19 cellular contexts compared by ENCODE assay signal in the genomic region with DNA sequence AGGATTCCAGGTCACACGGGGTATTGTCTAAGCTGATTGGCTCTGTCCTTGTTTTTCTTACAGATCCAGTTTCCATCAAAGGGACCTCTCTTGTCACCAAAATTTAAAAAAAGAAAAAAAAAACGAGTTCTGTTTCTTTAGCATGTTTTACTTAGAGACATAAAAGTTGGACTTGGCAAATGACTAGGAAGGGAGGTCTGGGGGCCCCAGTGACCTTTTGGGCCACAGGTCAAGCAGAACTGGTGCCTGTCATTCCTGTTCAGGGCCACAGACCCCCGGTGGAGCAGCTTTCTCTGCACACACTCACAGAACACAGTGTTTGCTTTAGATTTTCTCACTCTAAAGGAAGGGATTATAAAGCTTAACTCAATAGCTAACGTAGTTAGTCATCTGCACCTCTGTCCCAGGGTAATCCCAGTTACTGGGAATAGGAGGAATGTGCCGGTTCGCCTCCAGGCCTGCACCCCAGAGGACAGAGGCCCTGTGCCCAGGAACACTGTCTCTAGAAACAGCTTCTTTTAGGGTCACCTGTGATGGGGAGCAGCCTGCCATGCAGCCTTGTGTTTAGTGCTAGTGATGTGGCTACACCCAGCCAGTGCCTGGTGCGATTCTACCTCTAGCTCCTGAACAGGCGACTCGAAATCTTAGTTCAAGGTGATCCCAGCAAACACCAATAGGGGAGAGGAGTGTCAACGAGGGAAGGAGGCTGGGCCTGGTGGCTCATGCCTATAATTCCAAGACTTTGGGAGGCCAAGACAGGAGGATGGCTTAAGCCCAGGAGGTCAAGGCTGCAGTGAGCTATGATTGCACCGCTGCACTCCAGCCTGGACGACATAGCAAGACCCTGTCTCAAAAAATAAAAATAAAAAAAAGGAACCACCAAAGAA. TPM values are rescaled to one million over a fixed set of nuclear protein-coding genes. Genes with fewer than 3 reads are reported as not detected.
"Had no signal": no experiment of that assay in that cellular context is flagged by ENCODE, and none has a peak within 500 bp of the region (broad histone marks: within the 10 kb centered on the region; RNA-seq: fewer than 3 reads in every experiment).

No MANE protein-coding gene starts in this region.

- H3K4me1 Mint-ChIP-seq: activated CD4-positive, alpha-beta T cell treated with anti-CD3 and anti-CD28 coated beads, Interleukin-2, amount 10 ng/mL, durations not matched to agents 7 days and 5 days; activated naive CD4-positive, alpha-beta T cell treated with anti-CD3 and anti-CD28 coated beads, Interleukin-2, amount 10 ng/mL, durations not matched to agents 7 days and 5 days; activated T-helper 17 cell treated with anti-CD3 and anti-CD28 coated beads, Interleukin-2, amount 50 U/mL, for 72 hours; T-cell had no signal

- H3K27ac Mint-ChIP-seq: activated CD4-positive, alpha-beta T cell treated with anti-CD3 and anti-CD28 coated beads, Interleukin-2, amount 10 ng/mL, durations not matched to agents 7 days and 5 days; activated naive CD4-positive, alpha-beta T cell treated with anti-CD3 and anti-CD28 coated beads, Interleukin-2, amount 10 ng/mL, durations not matched to agents 7 days and 5 days; activated T-helper 17 cell treated with anti-CD3 and anti-CD28 coated beads, Interleukin-2, amount 50 U/mL, for 72 hours; memory B cell; natural killer cell; T-cell had no signal

- H3K27ac ChIP-seq: adrenal gland, brain microvascular endothelial cell, esophagus muscularis mucosa, left lung, uterus had no signal

- H3K4me3 ChIP-seq: adrenal gland, esophagus muscularis mucosa, left lung, uterus had no signal

- FAIRE-seq: islet of Langerhans had no signal

- H3K36me3 Mint-ChIP-seq: activated naive CD4-positive, alpha-beta T cell treated with anti-CD3 and anti-CD28 coated beads, Interleukin-2, amount 10 ng/mL, durations not matched to agents 7 days and 5 days; natural killer cell; T-cell had no signal

- H3K36me3 ChIP-seq: adrenal gland, brain microvascular endothelial cell, esophagus muscularis mucosa, left lung, uterus had no signal

- H3K4me1 ChIP-seq: adrenal gland, esophagus muscularis mucosa, left lung, uterus had no signal

- DNase-seq: activated CD4-positive, alpha-beta T cell treated with anti-CD3 and anti-CD28 coated beads, Interleukin-2, amount 10 ng/mL, durations not matched to agents 7 days and 5 days; activated CD8-positive, alpha-beta memory T cell treated with anti-CD3 and anti-CD28 coated beads for 24 hours; activated naive CD4-positive, alpha-beta T cell treated with anti-CD3 and anti-CD28 coated beads, Interleukin-2, amount 10 ng/mL, durations not matched to agents 7 days and 5 days; adrenal gland; brain microvascular endothelial cell; dermis blood vessel endothelial cell; foreskin fibroblast; left lung; natural killer cell; stimulated activated CD4-positive, alpha-beta T cell treated with anti-CD3 and anti-CD28 coated beads, Interleukin-4, amount 100 ng/mL, for 4 hours; T-cell; uterus had no signal

- H3K9me3 ChIP-seq: adrenal gland, esophagus muscularis mucosa, left lung, uterus had no signal

- ATAC-seq: activated T-helper 17 cell treated with anti-CD3 and anti-CD28 coated beads, Interleukin-2, amount 50 U/mL, for 72 hours; left lung; natural killer cell; T-cell had no signal

- H3K4me3 Mint-ChIP-seq: activated CD4-positive, alpha-beta T cell treated with anti-CD3 and anti-CD28 coated beads, Interleukin-2, amount 10 ng/mL, durations not matched to agents 7 days and 5 days; activated naive CD4-positive, alpha-beta T cell treated with anti-CD3 and anti-CD28 coated beads, Interleukin-2, amount 10 ng/mL, durations not matched to agents 7 days and 5 days; activated T-helper 17 cell treated with anti-CD3 and anti-CD28 coated beads, Interleukin-2, amount 50 U/mL, for 72 hours; memory B cell; natural killer cell; T-cell had no signal

- H3K27me3 ChIP-seq: adrenal gland, uterus had no signal

RNA-seq across cellular contexts. Expression of gene SPATA3, which starts 11.5 kb away (rescaled TPM):
- total RNA-seq: adrenal gland, cerebellum, dermis blood vessel endothelial cell, esophagus muscularis mucosa, left lung, mucosa of gallbladder, natural killer cell, omental fat pad, T-cell, uterus had no signal

RNA-seq across cellular contexts. Expression of gene C2orf72, which starts 29.9 kb away (rescaled TPM):
- total RNA-seq: natural killer cell had no signal
